In the genomic region with DNA sequence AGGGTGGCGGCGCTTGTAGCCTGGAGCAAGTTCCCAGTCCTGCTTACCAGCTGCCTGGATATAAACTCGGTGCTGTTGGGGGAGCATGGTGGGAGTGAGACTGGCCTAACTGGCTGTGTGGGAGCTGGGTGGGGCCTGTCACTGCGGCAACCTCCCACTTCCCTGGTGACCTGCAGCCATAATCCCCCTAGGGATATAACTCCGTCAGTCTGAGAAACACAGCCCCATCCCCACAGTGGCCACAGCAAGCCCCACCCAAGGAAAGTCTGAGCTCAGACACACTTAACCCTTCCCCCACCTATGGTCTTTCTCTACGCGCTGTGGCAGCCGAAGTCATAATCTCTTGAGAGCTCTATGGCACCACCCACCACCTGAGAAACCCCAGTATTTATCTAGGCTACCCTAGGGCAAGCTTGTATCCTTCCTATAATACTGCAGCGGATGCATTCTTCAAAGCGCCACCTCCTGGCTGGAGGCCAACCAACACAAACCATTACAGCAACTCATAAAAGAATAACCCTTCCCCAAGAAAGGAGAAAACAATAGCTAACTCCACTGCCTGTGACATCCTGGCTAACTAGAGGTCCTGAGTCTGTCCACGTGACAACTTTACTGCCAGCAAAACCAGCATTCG, we compare ENCODE assay signal across 17 cellular contexts. TPM values are rescaled to one million over a fixed set of nuclear protein-coding genes. Genes with fewer than 3 reads are reported as not detected.
A peak's percentile ranks its signal among the peaks of the same experiment; 100 is the strongest.
DNase-seq lines count a peak whose midpoint lies in the region; ATAC-seq and TF ChIP-seq lines count a peak whose summit lies in the region.
"Had no signal": no experiment of that assay in that cellular context is flagged by ENCODE, and none has a peak within 500 bp of the region (broad histone marks: within the 10 kb centered on the region; RNA-seq: fewer than 3 reads in every experiment).

No MANE protein-coding gene starts in this region.

- no peaks in the 10 kb centered on the region for H3K36me3 ChIP-seq in DOHH2 (ENCODE audit: control insufficient read depth, low read length)
- H3K36me3 ChIP-seq in neuronal stem cell (replicated peaks in 1 of 2; ENCODE audit: control insufficient read depth in 2 of 2, insufficient read depth in 2 of 2, low read length in 2 of 2) = no peaks in the 10 kb centered on the region
- H3K36me3 ChIP-seq in stomach = no peaks in the 10 kb centered on the region
- H3K36me3 ChIP-seq: BLaER1, ovary had no signal

- no peak overlapping the region for H4K8ac ChIP-seq in neuronal stem cell (ENCODE audit: low read depth, low read length)

- H3K79me1 ChIP-seq in neuronal stem cell (ENCODE audit: low read depth, low read length) = no peaks in the 10 kb centered on the region

- H2BK5ac ChIP-seq in neuronal stem cell (ENCODE audit: low read length) = no peak overlapping the region

- no peak overlapping the region for H3K4me3 ChIP-seq in DOHH2 (ENCODE audit: low read length)
- no peak overlapping the region for H3K4me3 ChIP-seq in neuronal stem cell (ENCODE audit: low read length in 2 of 2)
- H3K4me3 ChIP-seq in stomach = no peak overlapping the region
- H3K4me3 ChIP-seq: BLaER1, ovary had no signal

- no peak overlapping the region for H2BK15ac ChIP-seq in neuronal stem cell (ENCODE audit: low read length)

- H3K14ac ChIP-seq in neuronal stem cell (ENCODE audit: low read length) = no peak overlapping the region

- DNase-seq in HT-29 (ENCODE audit: low spot score) (peak; percentile 72), neuronal stem cell (ENCODE audit: low spot score) (no peak), G401 (ENCODE audit: low spot score) (no peak), stomach (no peak)
- DNase-seq in stimulated activated CD4-positive, alpha-beta T cell treated with anti-CD3 and anti-CD28 coated beads, Interleukin-1b, Interleukin-23, amount 100 ng/mL, for 48 hours = no peak
- DNase-seq: activated naive CD4-positive, alpha-beta T cell treated with anti-CD3 and anti-CD28 coated beads, Interleukin-2, amount 10 ng/mL, durations not matched to agents 7 days and 5 days; effector memory CD4-positive, alpha-beta T cell; NCI-H2227 treated with DMSO at 0.1 percent for 48 hours; ovary; PC-3; stimulated activated CD4-positive, alpha-beta T cell treated with anti-CD3 and anti-CD28 coated beads, Interleukin-12 subunit alpha, Interleukin-12 subunit beta, amount 100 ng/mL, for 4 hours had no signal

- H2AK5ac ChIP-seq in neuronal stem cell (ENCODE audit: low read depth, low read length) = no peak overlapping the region

- no peaks in the 10 kb centered on the region for H3K9me3 ChIP-seq in DOHH2 (ENCODE audit: control insufficient read depth, insufficient read depth, low read length)
- H3K9me3 ChIP-seq in neuronal stem cell (replicated peaks in 1 of 2; ENCODE audit: control insufficient read depth in 2 of 2, insufficient read depth in 1 of 2, low read depth in 1 of 2, low read length in 2 of 2) = no peaks in the 10 kb centered on the region
- peaks cover 0 to 12% (median 0%) of the 10 kb centered on the region in 4 donors for H3K9me3 ChIP-seq in stomach
- H3K9me3 ChIP-seq: ovary had no signal

- H3K18ac ChIP-seq in neuronal stem cell (ENCODE audit: low read length) = no peak overlapping the region

- no peaks in the 10 kb centered on the region for H4K20me1 ChIP-seq in DOHH2 (ENCODE audit: control insufficient read depth, insufficient read depth, low read depth, low read length)
- H4K20me1 ChIP-seq: BLaER1 had no signal

- H3K9ac ChIP-seq in neuronal stem cell (ENCODE audit: low read depth, low read length, poor library complexity) = no peak overlapping the region
- H3K9ac ChIP-seq: BLaER1 had no signal

- H2BK120ac ChIP-seq in neuronal stem cell (ENCODE audit: low read depth, low read length) = no peak overlapping the region

- ATAC-seq in esophagus mucosa = peak; percentile 29
- no peak for ATAC-seq in HG02759 (IDR thresholded peaks at IDR 0.05; ENCODE audit: unreplicated experiment)
- ATAC-seq: PC-3 had no signal

- H3K4me1 ChIP-seq in DOHH2 (ENCODE audit: control insufficient read depth, low read length) (no peaks in the 10 kb centered on the region), neuronal stem cell (ENCODE audit: control insufficient read depth in 2 of 2, insufficient read depth in 1 of 2, low read depth in 1 of 2, low read length in 2 of 2) (no peaks in the 10 kb centered on the region), stomach (no peaks in the 10 kb centered on the region)

- peak; percentile 21 for TF ChIP-seq CTCF in DOHH2 (IDR thresholded peaks at IDR 0.05; ENCODE audit: low read depth, low read length, poor library complexity, severe bottlenecking)
- TF ChIP-seq CTCF in stomach (IDR thresholded peaks at IDR 0.05) = no peak

- H2AFZ ChIP-seq in neuronal stem cell (ENCODE audit: low read length) = peak overlapping the region; percentile 29

- no peak overlapping the region for H4K91ac ChIP-seq in neuronal stem cell (ENCODE audit: low read depth, low read length, poor library complexity)

- H3K27ac ChIP-seq in DOHH2 (ENCODE audit: low read depth, low read length) (no peak overlapping the region), neuronal stem cell (replicated peaks; ENCODE audit: low read length) (no peak overlapping the region), stomach (no peak overlapping the region)
- H3K27ac ChIP-seq: BLaER1, ovary had no signal

- no peak for TF ChIP-seq POLR2A in stomach (IDR thresholded peaks at IDR 0.05)

- WGBS in neuronal stem cell (ENCODE audit: extremely low coverage in 2 of 2, insufficient read length in 2 of 2, insufficient replicate concordance in 1 of 2), 2 donors = no CpG with 5 or more reads among the region's 12 CpGs
- 74 to 91% (median 74%) methylated on average over 9 to 12 of the region's 12 CpGs for WGBS in stomach, 5 donors

- no peak for TF ChIP-seq EP300 in stomach (IDR thresholded peaks at IDR 0.05)

- H3K4ac ChIP-seq in neuronal stem cell (ENCODE audit: low read length) = no peak overlapping the region

- no peak overlapping the region for H2BK12ac ChIP-seq in neuronal stem cell (ENCODE audit: low read length)

- H3K4me2 ChIP-seq in DOHH2 (ENCODE audit: low read length) = no peak overlapping the region
- H3K4me2 ChIP-seq in neuronal stem cell (ENCODE audit: insufficient read depth, low read length, poor library complexity, severe bottlenecking) = no peak overlapping the region

- in situ Hi-C loops in G401 (cut with HindIII; ENCODE audit: low sequenced_read_pairs) = no loop called here

- no peaks in the 10 kb centered on the region for H3F3A ChIP-seq in DOHH2 (ENCODE audit: control insufficient read depth, insufficient read depth)

- no peaks in the 10 kb centered on the region for H3K79me2 ChIP-seq in DOHH2 (ENCODE audit: control insufficient read depth, low read length)

- intact Hi-C loops in stomach (cut with DNase I; ENCODE audit: low total_unique reads) = no loop called here

- H3K9me2 ChIP-seq in DOHH2 (replicated peaks; ENCODE audit: control insufficient read depth, low read length) = no peaks in the 10 kb centered on the region

- H3K27me3 ChIP-seq in DOHH2 (ENCODE audit: control insufficient read depth, low read length) (no peaks in the 10 kb centered on the region), neuronal stem cell (ENCODE audit: control insufficient read depth in 3 of 3, insufficient read depth in 3 of 3, low read depth in 1 of 3, low read length in 3 of 3) (no peaks in the 10 kb centered on the region), stomach (no peaks in the 10 kb centered on the region)
- H3K27me3 ChIP-seq: BLaER1, ovary had no signal

- no peak overlapping the region for H3K23ac ChIP-seq in neuronal stem cell (ENCODE audit: low read depth, low read length, poor library complexity)

RNA-seq across cellular contexts. Expression of a gene that starts 57.4 kb away (rescaled TPM):
- total RNA-seq in HT-29 (2014; rRNA removed; shearing (Covaris generic)) = not detected in 2 replicates
- total RNA-seq in esophagus mucosa = 0.08 TPM
- 0.17 TPM for polyA plus RNA-seq in neuronal stem cell (2013, experiment 1 of 2)
- 0.18 TPM for polyA plus RNA-seq in neuronal stem cell (2013, experiment 2 of 2)
- not detected in 2 replicates for total RNA-seq in G401 (2014; rRNA removed; shearing (Covaris generic))
- 1 to 10 TPM in 1 of 5 donors, not detected in 4; 1.7 TPM for total RNA-seq in stomach
- under 1 TPM in 2 of 3 donors, not detected in 1; 0.03 to 0.12 TPM for polyA plus RNA-seq in stomach
- total RNA-seq: bronchial epithelial cell, fibroblast of villous mesenchyme, PC-3 had no signal
